8 cellular contexts compared by ENCODE assay signal in the genomic region with DNA sequence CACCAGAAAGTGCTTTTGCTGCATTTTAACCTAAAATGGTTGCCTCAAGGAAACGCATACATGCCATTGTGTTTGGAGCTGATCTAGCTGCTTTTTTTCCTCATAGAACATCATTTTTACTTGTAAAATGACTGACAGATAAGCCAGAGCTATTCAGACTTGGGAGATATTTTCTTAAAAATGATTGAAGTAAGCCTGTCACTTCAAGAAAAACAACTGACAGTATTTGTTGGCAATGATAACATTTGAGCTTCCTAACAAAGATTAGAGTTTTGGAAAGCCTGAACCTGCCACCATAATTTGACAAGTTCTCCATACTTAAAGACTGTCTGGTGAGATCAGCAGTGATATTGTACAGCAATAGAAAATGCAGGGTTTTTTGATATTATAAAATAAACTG.
"Had no signal": no experiment of that assay in that cellular context is flagged by ENCODE, and none has a peak within 500 bp of the region (broad histone marks: within the 10 kb centered on the region; RNA-seq: fewer than 3 reads in every experiment).

No MANE protein-coding gene starts in this region.

- H3K4me3 Mint-ChIP-seq: GM23338, H9, HFFc6 had no signal

- H2AFZ ChIP-seq: GM23248, GM23338 had no signal

- H3K4me3 ChIP-seq: GM23248, GM23338, HAP-1 had no signal

- DNase-seq: GM23248, GOT3, H7, H9, HCEC 1CT, HFFc6 had no signal

- H3K27ac Mint-ChIP-seq: GM23338, H9, HFFc6 had no signal

- H3K9me3 ChIP-seq: HAP-1 had no signal

- H3K4me2 ChIP-seq: GM23338 had no signal

- H3K9me3 Mint-ChIP-seq: GM23338, H9, HFFc6 had no signal

- H3K4me1 ChIP-seq: HAP-1 had no signal

- H3K36me3 ChIP-seq: HAP-1 had no signal

- H3K27ac ChIP-seq: GM23248 had no signal

- H3K9ac ChIP-seq: GM23248 had no signal
